Comparison of ENCODE assay signal across 8 cellular contexts in the genomic region with DNA sequence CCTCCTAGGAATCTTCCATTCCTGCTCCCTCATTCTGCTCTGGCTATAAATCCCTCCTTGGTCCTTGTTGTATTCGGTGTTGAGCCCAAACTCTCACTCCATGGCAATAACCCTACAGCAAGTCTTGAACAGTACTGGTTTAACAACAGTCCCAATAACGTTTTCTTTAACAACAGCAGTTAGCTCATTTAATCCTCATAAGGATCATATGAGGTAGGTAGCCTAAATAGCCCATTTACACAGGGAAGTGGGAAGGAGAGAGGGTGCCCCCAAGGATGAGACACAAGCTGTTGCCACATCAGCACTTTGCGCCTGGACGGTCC. TPM values are rescaled to one million over a fixed set of nuclear protein-coding genes. Genes with fewer than 3 reads are reported as not detected.
A peak's percentile ranks its signal among the peaks of the same experiment; 100 is the strongest.
DNase-seq lines count a peak whose midpoint lies in the region; ATAC-seq, FAIRE-seq and TF ChIP-seq lines count a peak whose summit lies in the region.

No MANE protein-coding gene starts in this region.

- no peaks in the 10 kb centered on the region for H4K20me1 ChIP-seq in endothelial cell of umbilical vein (replicated peaks; ENCODE audit: control insufficient read depth, extremely low read depth, insufficient read depth, low read length)

- peaks cover 5% of the 10 kb centered on the region for H3K4me1 ChIP-seq in NT2/D1 (ENCODE audit: insufficient read depth, insufficient read length)
- peaks cover 20% of the 10 kb centered on the region for H3K4me1 ChIP-seq in endothelial cell of umbilical vein (ENCODE audit: control insufficient read depth, extremely low read depth, insufficient read depth, low read length)

- no peaks in the 10 kb centered on the region for H3K9me1 ChIP-seq in endothelial cell of umbilical vein (replicated peaks; ENCODE audit: control insufficient read depth, extremely low read depth, insufficient read depth, low read length)

- dilution Hi-C loops in endothelial cell of umbilical vein (cut with MboI; ENCODE audit: extremely low pct_ligation_motif_present, low sequenced_read_pairs) = no loop called here

- intact Hi-C loops in endothelial cell of umbilical vein (cut with micrococcal nuclease) = loop anchor here (10.0 kb wide), 1 partner anchor 461 kb away; the partner anchor contains the start of gene UBIAD1

- TF ChIP-seq CTCF in endothelial cell of umbilical vein (IDR thresholded peaks at IDR 0.05; ENCODE audit: extremely low read depth in 1 of 2, insufficient read depth in 1 of 2, low read depth in 1 of 2, low read length in 2 of 2) (no peak), progenitor cell of endocrine pancreas (IDR thresholded peaks at IDR 0.05; ENCODE audit: unreplicated experiment) (no peak)

- CTCF ChIA-PET in endothelial cell of umbilical vein (lab: Charles Lee) = interaction anchor here (0.8 to 4.3 kb wide), 6 partner anchors 13 to 90 kb away, joined by 3 to 22 read pairs (median 4); no protein-coding TSS in a partner anchor

- ATAC-seq in GM18907 (IDR thresholded peaks at IDR 0.05; ENCODE audit: unreplicated experiment) (peak; percentile 7), GM18505 (IDR thresholded peaks at IDR 0.05; ENCODE audit: unreplicated experiment) (no peak), GM21723 (IDR thresholded peaks at IDR 0.05; ENCODE audit: unreplicated experiment) (no peak)

- peak overlapping the region; percentile 62 for H2AFZ ChIP-seq in endothelial cell of umbilical vein (ENCODE audit: low read depth, low read length)

- no peak overlapping the region for H3K27ac ChIP-seq in endothelial cell of umbilical vein (ENCODE audit: insufficient read depth, low read depth, low read length)

- no peak overlapping the region for H3K27ac Mint-ChIP-seq in progenitor cell of endocrine pancreas

- H3K9me3 ChIP-seq in NT2/D1 (ENCODE audit: insufficient read depth, low read length) (no peaks in the 10 kb centered on the region), endothelial cell of umbilical vein (replicated peaks; ENCODE audit: control insufficient read depth, insufficient read depth, low read length) (no peaks in the 10 kb centered on the region)

- TF ChIP-seq POLR2A in endothelial cell of umbilical vein (IDR thresholded peaks at IDR 0.05; ENCODE audit: low read depth, low read length) (no peak), GM18505 (IDR thresholded peaks at IDR 0.05; ENCODE audit: borderline replicate concordance, extremely low read depth, insufficient read depth, insufficient read length) (no peak)

- FAIRE-seq in endothelial cell of umbilical vein (lab: Jason Lieb, UNC) = no peak

- no peaks in the 10 kb centered on the region for H3K79me2 ChIP-seq in endothelial cell of umbilical vein (ENCODE audit: control insufficient read depth, insufficient read depth, low read length)

- H3K9ac ChIP-seq in NT2/D1 (ENCODE audit: insufficient read length, low read depth) (peak overlapping the region; percentile 95), endothelial cell of umbilical vein (replicated peaks; ENCODE audit: extremely low read depth, insufficient read depth, low read length) (no peak overlapping the region)

- H3K4me1 Mint-ChIP-seq in progenitor cell of endocrine pancreas (ENCODE audit: low read depth) = peaks cover 9% of the 10 kb centered on the region

- no peaks in the 10 kb centered on the region for H3K9me3 Mint-ChIP-seq in progenitor cell of endocrine pancreas (ENCODE audit: low read depth)

- H3K4me3 ChIP-seq in NT2/D1 (ENCODE audit: insufficient read length, low read depth) (peak overlapping the region; percentile 21), endothelial cell of umbilical vein (replicated peaks in 1 of 3; ENCODE audit: insufficient read depth in 1 of 3, low read depth in 1 of 3, low read length in 3 of 3) (peak overlapping the region in 1 of 3 experiments; percentile 93)

- no peak for DNase-seq in NT2/D1 (ENCODE audit: low read depth, low spot score)
- DNase-seq in endothelial cell of umbilical vein (ENCODE audit: low read depth, low spot score) = no peak
- no peak for DNase-seq in progenitor cell of endocrine pancreas (ENCODE audit: low spot score, unreplicated experiment)
- DNase-seq in NCI-H1694 (lab: John Stamatoyannopoulos, UW) = no peak
- no peak for DNase-seq in KG1 (lab: John Stamatoyannopoulos, UW)

- H3K36me3 ChIP-seq in NT2/D1 (ENCODE audit: insufficient read depth, insufficient read length, low read length) = peaks cover 4% of the 10 kb centered on the region
- no peaks in the 10 kb centered on the region for H3K36me3 ChIP-seq in endothelial cell of umbilical vein (ENCODE audit: control insufficient read depth in 2 of 2, extremely low read depth in 1 of 2, insufficient read depth in 2 of 2, low read length in 2 of 2)

- H3K4me2 ChIP-seq in endothelial cell of umbilical vein (ENCODE audit: insufficient read depth, low read length) = peak overlapping the region; percentile 23

- H3K27me3 ChIP-seq in NT2/D1 (ENCODE audit: insufficient read depth, insufficient read length) (no peaks in the 10 kb centered on the region), endothelial cell of umbilical vein (ENCODE audit: control insufficient read depth in 2 of 2, insufficient read depth in 2 of 2, low read length in 2 of 2) (no peaks in the 10 kb centered on the region)

- no TSS peak for BruUV-seq in endothelial cell of umbilical vein (replicated peaks; lab: Mats Ljungman, UMichigan)

- H3K4me3 Mint-ChIP-seq in progenitor cell of endocrine pancreas (ENCODE audit: low read depth) = peak overlapping the region; percentile 96

- no peaks in the 10 kb centered on the region for H3K36me3 Mint-ChIP-seq in progenitor cell of endocrine pancreas (ENCODE audit: insufficient read depth)

- H3K27me3 Mint-ChIP-seq in progenitor cell of endocrine pancreas = no peaks in the 10 kb centered on the region

- POLR2A ChIA-PET in endothelial cell of umbilical vein (lab: Charles Lee) = interaction anchor here (0.9 to 1.1 kb wide), 2 partner anchors 68 to 173 kb away, joined by 3 read pairs; no protein-coding TSS in a partner anchor

TF ChIP-seq in endothelial cell of umbilical vein, 7 proteins besides CTCF, POLR2A, EP300 and RAD21:
- TF ChIP-seq POLR2AphosphoS5 (IDR thresholded peaks at IDR 0.05; ENCODE audit: insufficient read depth, low read depth, low read length) = no peak
- TF ChIP-seq MYC (IDR thresholded peaks at IDR 0.05; ENCODE audit: low read depth, low read length) = no peak
- TF ChIP-seq, protein P1, sequence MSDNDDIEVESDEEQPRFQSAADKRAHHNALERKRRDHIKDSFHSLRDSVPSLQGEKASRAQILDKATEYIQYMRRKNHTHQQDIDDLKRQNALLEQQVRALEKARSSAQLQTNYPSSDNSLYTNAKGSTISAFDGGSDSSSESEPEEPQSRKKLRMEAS (IDR thresholded peaks at IDR 0.05; ENCODE audit: insufficient read depth, insufficient read length) = no peak
- no peak for TF ChIP-seq FOS (IDR thresholded peaks at IDR 0.05; ENCODE audit: borderline replicate concordance, insufficient read depth, low read length)
- TF ChIP-seq GATA2 (IDR thresholded peaks at IDR 0.05; ENCODE audit: insufficient read depth, insufficient read length, low read depth, low read length) = no peak
- TF ChIP-seq JUN (IDR thresholded peaks at IDR 0.05; ENCODE audit: borderline replicate concordance, insufficient read depth, insufficient read length, low read depth) = no peak
- TF ChIP-seq EZH2 (IDR thresholded peaks at IDR 0.05; ENCODE audit: borderline replicate concordance, low read depth, low read length, severe bottlenecking) = no peak

RNA-seq across cellular contexts. Expression of gene AGTRAP, which starts 0.4 kb away (rescaled TPM):
- 40.3 and 41.6 TPM in 2 replicates for total RNA-seq in endothelial cell of umbilical vein
- 101 and 145 TPM in 2 replicates for polyA plus RNA-seq in endothelial cell of umbilical vein
- 44.2 and 64.4 TPM in 2 replicates for polyA plus RNA-seq in endothelial cell of umbilical vein (2011; cell fraction: cytosol; rRNA removed)
- polyA plus RNA-seq in endothelial cell of umbilical vein (2011; cell fraction: nucleus; rRNA removed) = 38.2 and 43.8 TPM in 2 replicates
- polyA plus RNA-seq in endothelial cell of umbilical vein (2012) = 29.8 and 42.6 TPM in 2 replicates
- 21.8 and 27.8 TPM in 2 replicates for polyA minus RNA-seq in endothelial cell of umbilical vein
- polyA minus RNA-seq in endothelial cell of umbilical vein (2011; cell fraction: cytosol; rRNA and poly(A)+ RNA removed) = 44.4 TPM
- 9.5 and 12.6 TPM in 2 replicates for polyA minus RNA-seq in endothelial cell of umbilical vein (2011; cell fraction: nucleus; rRNA and poly(A)+ RNA removed)
- 34.2 and 35.4 TPM in 2 replicates for total RNA-seq in progenitor cell of endocrine pancreas

RNA-seq across cellular contexts. Expression of gene C1orf167, which starts 26.5 kb away (rescaled TPM):
- not detected in 2 replicates for total RNA-seq in endothelial cell of umbilical vein
- not detected in 2 replicates for polyA plus RNA-seq in endothelial cell of umbilical vein
- 0.04 and 0.10 TPM in 2 replicates for polyA plus RNA-seq in endothelial cell of umbilical vein (2011; cell fraction: cytosol; rRNA removed)
- polyA plus RNA-seq in endothelial cell of umbilical vein (2011; cell fraction: nucleus; rRNA removed) = not detected in 2 replicates
- 1.1 TPM in 1 of 2 replicates, not detected in the other for polyA plus RNA-seq in endothelial cell of umbilical vein (2012)
- polyA minus RNA-seq in endothelial cell of umbilical vein = not detected in 2 replicates
- not detected for polyA minus RNA-seq in endothelial cell of umbilical vein (2011; cell fraction: cytosol; rRNA and poly(A)+ RNA removed)
- polyA minus RNA-seq in endothelial cell of umbilical vein (2011; cell fraction: nucleus; rRNA and poly(A)+ RNA removed) = not detected in 2 replicates
- 0.67 TPM in 1 of 2 replicates, not detected in the other for total RNA-seq in progenitor cell of endocrine pancreas

RNA-seq across cellular contexts. Expression of gene DRAXIN, which starts 44.0 kb away (rescaled TPM):
- total RNA-seq in endothelial cell of umbilical vein = 2.6 and 3.2 TPM in 2 replicates
- polyA plus RNA-seq in endothelial cell of umbilical vein = 0.44 and 0.49 TPM in 2 replicates
- 0.45 and 0.54 TPM in 2 replicates for polyA plus RNA-seq in endothelial cell of umbilical vein (2011; cell fraction: cytosol; rRNA removed)
- polyA plus RNA-seq in endothelial cell of umbilical vein (2011; cell fraction: nucleus; rRNA removed) = 0.38 and 0.41 TPM in 2 replicates
- polyA plus RNA-seq in endothelial cell of umbilical vein (2012) = 0.53 and 0.59 TPM in 2 replicates
- polyA minus RNA-seq in endothelial cell of umbilical vein = 1.1 TPM in 2 replicates
- not detected for polyA minus RNA-seq in endothelial cell of umbilical vein (2011; cell fraction: cytosol; rRNA and poly(A)+ RNA removed)
- polyA minus RNA-seq in endothelial cell of umbilical vein (2011; cell fraction: nucleus; rRNA and poly(A)+ RNA removed) = 0.10 and 0.38 TPM in 2 replicates
- total RNA-seq in progenitor cell of endocrine pancreas = 2.8 and 3.2 TPM in 2 replicates

RNA-seq across cellular contexts. Expression of gene MAD2L2, which starts 54.5 kb away (rescaled TPM):
- total RNA-seq in endothelial cell of umbilical vein (35.9 and 39.5 TPM in 2 replicates), progenitor cell of endocrine pancreas (105 and 113 TPM in 2 replicates)
- 74.2 and 98.7 TPM in 2 replicates for polyA plus RNA-seq in endothelial cell of umbilical vein
- polyA plus RNA-seq in endothelial cell of umbilical vein (2011; cell fraction: cytosol; rRNA removed) = 64.8 and 73.6 TPM in 2 replicates
- polyA plus RNA-seq in endothelial cell of umbilical vein (2011; cell fraction: nucleus; rRNA removed) = 36.9 and 42.1 TPM in 2 replicates
- 41.2 and 44.9 TPM in 2 replicates for polyA plus RNA-seq in endothelial cell of umbilical vein (2012)
- 32.5 and 44.4 TPM in 2 replicates for polyA minus RNA-seq in endothelial cell of umbilical vein
- 56.1 TPM for polyA minus RNA-seq in endothelial cell of umbilical vein (2011; cell fraction: cytosol; rRNA and poly(A)+ RNA removed)
- polyA minus RNA-seq in endothelial cell of umbilical vein (2011; cell fraction: nucleus; rRNA and poly(A)+ RNA removed) = 7.5 and 10.0 TPM in 2 replicates
